ENCODE assay signal across 9 cellular contexts in the genomic region with DNA sequence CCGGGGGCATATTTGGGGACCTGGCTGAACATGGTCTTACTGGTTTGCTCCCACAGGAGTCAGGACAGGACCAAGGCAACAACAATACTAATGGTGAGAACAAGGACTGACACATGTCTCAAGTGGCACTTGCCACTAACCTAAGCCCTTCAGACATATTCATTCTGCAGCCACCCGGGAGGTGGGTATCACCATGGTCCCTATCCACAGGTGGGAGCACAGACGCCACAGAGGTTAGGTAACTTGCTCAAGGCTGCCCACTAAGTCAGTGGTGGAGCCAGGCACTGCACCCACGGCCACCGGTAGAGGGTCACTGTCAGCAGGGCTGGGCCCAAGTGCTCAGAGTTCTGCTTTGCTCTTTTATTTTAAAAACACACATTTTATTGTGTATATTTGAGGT. TPM values are rescaled to one million over a fixed set of nuclear protein-coding genes. Genes with fewer than 3 reads are reported as not detected.
DNase-seq lines count a peak whose midpoint lies in the region; ATAC-seq and TF ChIP-seq lines count a peak whose summit lies in the region.
"Had no signal": no experiment of that assay in that cellular context is flagged by ENCODE, and none has a peak within 500 bp of the region (broad histone marks: within the 10 kb centered on the region; RNA-seq: fewer than 3 reads in every experiment).

No MANE protein-coding gene starts in this region.

- DNase-seq in AG04450 (ENCODE audit: low read depth, low spot score) (no peak), activated B cell treated with CpG ODN at 0.5 μM for 24 hours (peak; percentile 4), right lobe of liver (peak in 2 of 3 donors; percentile 28 to 48)
- no peak for DNase-seq in T-helper 2 cell treated with Interferon-gamma antibody and Interleukin-4, amounts not matched to agents 5 μg/mL and 100 μg/mL, for 36 hours (ENCODE audit: low spot score)
- DNase-seq in activated CD4-positive, CD25-positive, alpha-beta regulatory T cell (lab: John Stamatoyannopoulos, UW), result no peak

- CTCF ChIA-PET in AG04450 (lab: Charles Lee), result no interaction called here
- CTCF ChIA-PET in activated B cell treated with CpG ODN at 0.5 μM for 24 hours (lab: Charles Lee), result no interaction called here

- peak; percentile 42 for TF ChIP-seq CTCF in AG04450 (IDR thresholded peaks at IDR 0.05; ENCODE audit: low read depth, low read length)
- TF ChIP-seq CTCF in activated B cell treated with CpG ODN at 0.5 μM for 24 hours (IDR thresholded peaks at IDR 0.05), result no peak
- TF ChIP-seq CTCF in right lobe of liver (IDR thresholded peaks at IDR 0.05), result peak in 1 of 4 donors; percentile 8

- H3K36me3 ChIP-seq in right lobe of liver, result peaks cover 0 to 100% (median 48%) of the 10 kb centered on the region in 4 donors

- no peaks in the 10 kb centered on the region for H3K4me1 ChIP-seq in right lobe of liver

- no peaks in the 10 kb centered on the region for H3K36me3 Mint-ChIP-seq in activated B cell treated with CpG ODN at 0.5 μM for 24 hours (ENCODE audit: low read depth)
- no peaks in the 10 kb centered on the region for H3K36me3 Mint-ChIP-seq in T-helper 2 cell treated with Interferon-gamma antibody and Interleukin-4, amounts not matched to agents 5 μg/mL and 100 μg/mL, for 36 hours (ENCODE audit: low read depth)

- no peaks in the 10 kb centered on the region for H3K4me1 Mint-ChIP-seq in activated B cell treated with CpG ODN at 0.5 μM for 24 hours
- no peaks in the 10 kb centered on the region for H3K4me1 Mint-ChIP-seq in T-helper 2 cell treated with Interferon-gamma antibody and Interleukin-4, amounts not matched to agents 5 μg/mL and 100 μg/mL, for 36 hours (ENCODE audit: low read depth)

- H3K27ac Mint-ChIP-seq in activated B cell treated with CpG ODN at 0.5 μM for 24 hours, result no peak overlapping the region
- H3K27ac Mint-ChIP-seq in T-helper 2 cell treated with Interferon-gamma antibody and Interleukin-4, amounts not matched to agents 5 μg/mL and 100 μg/mL, for 36 hours, result no peak overlapping the region

- no peaks in the 10 kb centered on the region for H3K9me3 Mint-ChIP-seq in activated B cell treated with CpG ODN at 0.5 μM for 24 hours
- H3K9me3 Mint-ChIP-seq in T-helper 2 cell treated with Interferon-gamma antibody and Interleukin-4, amounts not matched to agents 5 μg/mL and 100 μg/mL, for 36 hours, result no peaks in the 10 kb centered on the region

- intact Hi-C loops in activated B cell treated with CpG ODN at 0.5 μM for 24 hours (cut with micrococcal nuclease) (no loop called here), right lobe of liver (cut with DNase I) (no loop called here)

- peaks cover 6% of the 10 kb centered on the region for H3K27me3 ChIP-seq in AG04450 (ENCODE audit: control insufficient read depth, insufficient read depth, low read length)
- H3K27me3 ChIP-seq in right lobe of liver, result no peaks in the 10 kb centered on the region

- H3K27ac ChIP-seq in AG04450 (ENCODE audit: low read depth, low read length) (no peak overlapping the region), right lobe of liver (no peak overlapping the region)

- no peaks in the 10 kb centered on the region for H3K27me3 Mint-ChIP-seq in activated B cell treated with CpG ODN at 0.5 μM for 24 hours
- no peaks in the 10 kb centered on the region for H3K27me3 Mint-ChIP-seq in T-helper 2 cell treated with Interferon-gamma antibody and Interleukin-4, amounts not matched to agents 5 μg/mL and 100 μg/mL, for 36 hours (ENCODE audit: low read depth)

- no peak for TF ChIP-seq POLR2A in right lobe of liver (IDR thresholded peaks at IDR 0.05)

- H3K9me3 ChIP-seq in AG04450 (ENCODE audit: control insufficient read depth, insufficient read depth, low read length), result no peaks in the 10 kb centered on the region
- no peaks in the 10 kb centered on the region for H3K9me3 ChIP-seq in right lobe of liver

- POLR2A ChIA-PET in AG04450 (lab: Yijun Ruan, JAX), result no interaction called here
- POLR2A ChIA-PET in activated B cell treated with CpG ODN at 0.5 μM for 24 hours (lab: Charles Lee), result no interaction called here

- H3K4me3 ChIP-seq in AG04450 (ENCODE audit: low read depth, low read length), result no peak overlapping the region
- no peak overlapping the region for H3K4me3 ChIP-seq in right lobe of liver

- ATAC-seq in GM18511 (IDR thresholded peaks at IDR 0.05; ENCODE audit: unreplicated experiment) (peak; percentile 46), activated B cell treated with CpG ODN at 0.5 μM for 24 hours (ENCODE audit: low read depth) (no peak), right lobe of liver (no peak), HG03460 (IDR thresholded peaks at IDR 0.05; ENCODE audit: unreplicated experiment) (no peak), GM21526 (IDR thresholded peaks at IDR 0.05; ENCODE audit: low FRiP score, unreplicated experiment) (no peak)
- ATAC-seq: left colon had no signal

- WGBS in right lobe of liver (ENCODE audit: insufficient coverage, low coverage, low lambda C conversion rate, missing lambda C conversion rate), result 80% methylated on average over 3 of the region's 5 CpGs

- H3K4me3 Mint-ChIP-seq in activated B cell treated with CpG ODN at 0.5 μM for 24 hours, result no peak overlapping the region
- H3K4me3 Mint-ChIP-seq in T-helper 2 cell treated with Interferon-gamma antibody and Interleukin-4, amounts not matched to agents 5 μg/mL and 100 μg/mL, for 36 hours, result no peak overlapping the region

RNA-seq across cellular contexts. Expression of gene SLC41A3, which starts 29.8 kb away (rescaled TPM):
- 36.9 and 37.2 TPM in 2 replicates for polyA plus RNA-seq in AG04450 (2011; rRNA removed)
- polyA minus RNA-seq in AG04450 (2011; rRNA and poly(A)+ RNA removed), result 32.8 and 37.5 TPM in 2 replicates
- total RNA-seq in activated B cell treated with CpG ODN at 0.5 μM for 24 hours (34.8 and 36.2 TPM in 2 replicates), right lobe of liver (10 to 100 TPM; 12.7 to 29.1 (median 15.9) TPM)

Comparison
In these comparisons a context has a peak if more than half of its experiments do, and no peak if none do; other contexts are left out.
1. DNase-seq: peak in activated B cell treated with CpG ODN at 0.5 μM for 24 hours (single experiment) and right lobe of liver (2 of 3); none in AG04450 (single experiment), T-helper 2 cell treated with Interferon-gamma antibody and Interleukin-4, amounts not matched to agents 5 μg/mL and 100 μg/mL, for 36 hours (single experiment) and activated CD4-positive, CD25-positive, alpha-beta regulatory T cell (0 of 4).